In the genomic region with DNA sequence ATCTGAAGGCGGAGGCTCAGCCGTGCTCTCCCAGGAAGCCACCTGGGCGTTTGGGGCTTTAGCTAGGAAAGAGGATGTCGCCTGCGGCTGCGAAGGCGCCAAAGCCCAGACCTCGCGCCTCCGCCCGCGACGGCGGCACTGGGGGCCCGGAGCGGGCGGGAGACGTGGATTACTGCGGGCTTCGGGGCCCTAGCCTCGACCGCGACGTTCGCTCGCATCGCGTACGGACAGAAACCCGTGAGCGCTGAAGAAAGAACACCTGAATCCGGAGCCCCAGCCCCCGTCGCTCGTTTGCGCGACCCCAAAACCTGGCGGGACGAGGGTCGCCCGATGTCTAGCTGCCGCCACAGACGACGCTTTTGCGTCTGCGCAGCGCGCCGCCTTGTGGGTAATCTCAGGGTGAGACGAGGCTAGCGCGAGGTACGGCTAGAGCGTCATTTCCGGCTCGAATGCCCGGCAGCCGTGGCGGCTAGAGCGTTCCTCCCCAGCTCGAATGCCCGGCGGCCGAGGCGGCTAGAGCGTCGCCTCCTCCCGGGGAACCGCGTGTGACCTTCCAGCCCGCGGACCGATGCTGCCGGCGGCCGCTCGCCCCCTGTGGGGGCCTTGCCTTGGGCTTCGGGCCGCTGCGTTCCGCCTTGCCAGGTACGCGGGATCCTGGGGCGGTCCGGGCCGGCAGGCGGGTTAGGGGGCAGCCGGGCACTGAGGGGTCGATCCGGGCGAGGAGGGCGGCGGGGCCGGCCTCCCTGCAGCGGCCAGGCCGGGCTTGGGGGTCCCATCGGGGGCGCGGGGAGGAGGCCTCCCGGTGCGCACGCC, we compare ENCODE assay signal across 1 cellular context.
TF ChIP-seq lines count a peak whose summit lies in the region.

A gene (plus strand): TSS at position 434 of the 813 bp plus-strand sequence. CDS start 135 bp downstream, at position 569.

TF ChIP-seq in HEK293, 187 proteins besides CTCF, POLR2A, EP300 and RAD21 (continued from another document and continues in another):
- TF ChIP-seq, protein P1, sequence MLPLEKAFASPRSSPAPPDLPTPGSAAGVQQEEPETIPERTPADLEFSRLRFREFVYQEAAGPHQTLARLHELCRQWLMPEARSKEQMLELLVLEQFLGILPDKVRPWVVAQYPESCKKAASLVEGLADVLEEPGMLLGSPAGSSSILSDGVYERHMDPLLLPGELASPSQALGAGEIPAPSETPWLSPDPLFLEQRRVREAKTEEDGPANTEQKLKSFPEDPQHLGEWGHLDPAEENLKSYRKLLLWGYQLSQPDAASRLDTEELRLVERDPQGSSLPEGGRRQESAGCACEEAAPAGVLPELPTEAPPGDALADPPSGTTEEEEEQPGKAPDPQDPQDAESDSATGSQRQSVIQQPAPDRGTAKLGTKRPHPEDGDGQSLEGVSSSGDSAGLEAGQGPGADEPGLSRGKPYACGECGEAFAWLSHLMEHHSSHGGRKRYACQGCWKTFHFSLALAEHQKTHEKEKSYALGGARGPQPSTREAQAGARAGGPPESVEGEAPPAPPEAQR (tag by site-specific recombination; IDR thresholded peaks at IDR 0.05) = peak; percentile 80; the same call in 1 of the 2 replicates
- TF ChIP-seq ZNF274 (IDR thresholded peaks at IDR 0.05; ENCODE audit: low read length) (no peak), ZNF274 (tag by site-specific recombination; IDR thresholded peaks at IDR 0.05; ENCODE audit: borderline replicate concordance) (no peak), GLI2 (tag by site-specific recombination; IDR thresholded peaks at IDR 0.05; ENCODE audit: borderline replicate concordance, low read depth) (no peak), BCL11B (tag by site-specific recombination; IDR thresholded peaks at IDR 0.05; ENCODE audit: low read depth) (peak; percentile 68; the same call in 1 of the 2 replicates), ZNF521 (tag by site-specific recombination; IDR thresholded peaks at IDR 0.05) (no peak), ZSCAN30 (tag by site-specific recombination; IDR thresholded peaks at IDR 0.05) (peak; percentile 83; the same call in 1 of the 2 replicates), ZNF24 (tag by site-specific recombination; IDR thresholded peaks at IDR 0.05) (0 out of 2 replicates have a peak, but pooled peaks have one; percentile 46), ZNF830 (tag by site-specific recombination; IDR thresholded peaks at IDR 0.05; ENCODE audit: low read depth) (no peak), ZNF391 (tag by site-specific recombination; IDR thresholded peaks at IDR 0.05; ENCODE audit: borderline replicate concordance, low read depth) (no peak), ZFP69B (tag by site-specific recombination; IDR thresholded peaks at IDR 0.05) (no peak), ZNF777 (tag by site-specific recombination; IDR thresholded peaks at IDR 0.05; ENCODE audit: borderline replicate concordance) (0 out of 2 replicates have a peak, but pooled peaks have one; percentile 37), ZNF596 (tag by site-specific recombination; IDR thresholded peaks at IDR 0.05) (peak; percentile 50; the same call in 1 of the 2 replicates), ZNF530 (tag by site-specific recombination; IDR thresholded peaks at IDR 0.05; ENCODE audit: low read depth) (no peak), ZFHX2 (tag by site-specific recombination; conservative IDR thresholded peaks at IDR 0.05) (peak; percentile 17; the same call in 1 of the 2 replicates), GLIS2 (tag by site-specific recombination; IDR thresholded peaks at IDR 0.05) (peak; percentile 91), MEIS1 (CRISPR knock-in tag; IDR thresholded peaks at IDR 0.05; ENCODE audit: borderline replicate concordance) (no peak), SCRT2 (tag by site-specific recombination; IDR thresholded peaks at IDR 0.05) (no peak), HOXA7 (CRISPR knock-in tag; IDR thresholded peaks at IDR 0.05; ENCODE audit: borderline replicate concordance) (no peak), ZNF324 (tag by site-specific recombination; IDR thresholded peaks at IDR 0.05) (peak; percentile 91), ZNF248 (tag by site-specific recombination; IDR thresholded peaks at IDR 0.05) (no peak), ZNF404 (tag by site-specific recombination; IDR thresholded peaks at IDR 0.05) (no peak), ZNF555 (tag by site-specific recombination; conservative IDR thresholded peaks at IDR 0.05) (no peak), ZNF121 (tag by site-specific recombination; IDR thresholded peaks at IDR 0.05) (no peak), SP3 (tag by site-specific recombination; IDR thresholded peaks at IDR 0.05) (peak; percentile 77), ZNF623 (tag by site-specific recombination; IDR thresholded peaks at IDR 0.05) (no peak), MYNN (tag by site-specific recombination; IDR thresholded peaks at IDR 0.05; ENCODE audit: borderline replicate concordance) (no peak), EGR2 (tag by site-specific recombination; IDR thresholded peaks at IDR 0.05; ENCODE audit: low read depth) (no peak), ZNF624 (tag by site-specific recombination; IDR thresholded peaks at IDR 0.05) (no peak), ZNF302 (tag by site-specific recombination; IDR thresholded peaks at IDR 0.05; ENCODE audit: low read depth) (no peak), ZNF292 (tag by site-specific recombination; IDR thresholded peaks at IDR 0.05; ENCODE audit: borderline replicate concordance, low read depth) (no peak), ZNF114 (tag by site-specific recombination; IDR thresholded peaks at IDR 0.05) (no peak), ZNF76 (tag by site-specific recombination; IDR thresholded peaks at IDR 0.05; ENCODE audit: borderline replicate concordance, low read depth) (peak; percentile 96), ZNF677 (tag by site-specific recombination; IDR thresholded peaks at IDR 0.05) (peak; percentile 68), ZNF660 (tag by site-specific recombination; IDR thresholded peaks at IDR 0.05) (peak; percentile 91), ZNF366 (tag by site-specific recombination; conservative IDR thresholded peaks at IDR 0.05) (no peak), GFI1B (tag by site-specific recombination; IDR thresholded peaks at IDR 0.05) (no peak)
- TF ChIP-seq, protein P2, sequence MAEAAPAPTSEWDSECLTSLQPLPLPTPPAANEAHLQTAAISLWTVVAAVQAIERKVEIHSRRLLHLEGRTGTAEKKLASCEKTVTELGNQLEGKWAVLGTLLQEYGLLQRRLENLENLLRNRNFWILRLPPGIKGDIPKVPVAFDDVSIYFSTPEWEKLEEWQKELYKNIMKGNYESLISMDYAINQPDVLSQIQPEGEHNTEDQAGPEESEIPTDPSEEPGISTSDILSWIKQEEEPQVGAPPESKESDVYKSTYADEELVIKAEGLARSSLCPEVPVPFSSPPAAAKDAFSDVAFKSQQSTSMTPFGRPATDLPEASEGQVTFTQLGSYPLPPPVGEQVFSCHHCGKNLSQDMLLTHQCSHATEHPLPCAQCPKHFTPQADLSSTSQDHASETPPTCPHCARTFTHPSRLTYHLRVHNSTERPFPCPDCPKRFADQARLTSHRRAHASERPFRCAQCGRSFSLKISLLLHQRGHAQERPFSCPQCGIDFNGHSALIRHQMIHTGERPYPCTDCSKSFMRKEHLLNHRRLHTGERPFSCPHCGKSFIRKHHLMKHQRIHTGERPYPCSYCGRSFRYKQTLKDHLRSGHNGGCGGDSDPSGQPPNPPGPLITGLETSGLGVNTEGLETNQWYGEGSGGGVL (tag by site-specific recombination; IDR thresholded peaks at IDR 0.05) = peak; percentile 17; the same call in 1 of the 2 replicates
- TF ChIP-seq, protein P3, sequence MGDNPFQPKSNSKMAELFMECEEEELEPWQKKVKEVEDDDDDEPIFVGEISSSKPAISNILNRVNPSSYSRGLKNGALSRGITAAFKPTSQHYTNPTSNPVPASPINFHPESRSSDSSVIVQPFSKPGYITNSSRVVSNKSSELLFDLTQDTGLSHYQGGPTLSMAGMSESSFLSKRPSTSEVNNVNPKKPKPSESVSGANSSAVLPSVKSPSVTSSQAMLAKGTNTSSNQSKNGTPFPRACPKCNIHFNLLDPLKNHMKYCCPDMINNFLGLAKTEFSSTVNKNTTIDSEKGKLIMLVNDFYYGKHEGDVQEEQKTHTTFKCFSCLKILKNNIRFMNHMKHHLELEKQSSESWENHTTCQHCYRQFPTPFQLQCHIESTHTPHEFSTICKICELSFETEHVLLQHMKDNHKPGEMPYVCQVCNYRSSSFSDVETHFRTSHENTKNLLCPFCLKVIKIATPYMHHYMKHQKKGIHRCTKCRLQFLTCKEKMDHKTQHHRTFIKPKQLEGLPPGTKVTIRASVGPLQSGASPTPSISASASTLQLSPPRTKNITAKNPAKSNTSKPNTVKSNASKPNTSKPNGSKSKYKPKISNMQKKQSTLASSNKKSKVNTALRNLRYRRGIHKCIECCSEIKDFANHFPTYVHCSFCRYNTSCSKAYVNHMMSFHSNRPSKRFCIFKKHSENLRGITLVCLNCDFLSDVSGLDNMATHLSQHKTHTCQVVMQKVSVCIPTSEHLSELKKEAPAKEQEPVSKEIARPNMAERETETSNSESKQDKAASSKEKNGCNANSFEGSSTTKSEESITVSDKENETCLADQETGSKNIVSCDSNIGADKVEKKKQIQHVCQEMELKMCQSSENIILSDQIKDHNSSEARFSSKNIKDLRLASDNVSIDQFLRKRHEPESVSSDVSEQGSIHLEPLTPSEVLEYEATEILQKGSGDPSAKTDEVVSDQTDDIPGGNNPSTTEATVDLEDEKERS (tag by site-specific recombination; IDR thresholded peaks at IDR 0.05) = no peak
- TF ChIP-seq, protein P4, sequence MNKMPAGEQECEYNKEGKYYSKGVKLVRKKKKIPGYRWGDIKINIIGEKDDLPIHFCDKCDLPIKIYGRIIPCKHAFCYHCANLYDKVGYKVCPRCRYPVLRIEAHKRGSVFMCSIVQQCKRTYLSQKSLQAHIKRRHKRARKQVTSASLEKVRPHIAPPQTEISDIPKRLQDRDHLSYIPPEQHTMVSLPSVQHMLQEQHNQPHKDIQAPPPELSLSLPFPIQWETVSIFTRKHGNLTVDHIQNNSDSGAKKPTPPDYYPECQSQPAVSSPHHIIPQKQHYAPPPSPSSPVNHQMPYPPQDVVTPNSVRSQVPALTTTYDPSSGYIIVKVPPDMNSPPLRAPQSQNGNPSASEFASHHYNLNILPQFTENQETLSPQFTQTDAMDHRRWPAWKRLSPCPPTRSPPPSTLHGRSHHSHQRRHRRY (tag by site-specific recombination; IDR thresholded peaks at IDR 0.05) = no peak
- TF ChIP-seq, protein P5, sequence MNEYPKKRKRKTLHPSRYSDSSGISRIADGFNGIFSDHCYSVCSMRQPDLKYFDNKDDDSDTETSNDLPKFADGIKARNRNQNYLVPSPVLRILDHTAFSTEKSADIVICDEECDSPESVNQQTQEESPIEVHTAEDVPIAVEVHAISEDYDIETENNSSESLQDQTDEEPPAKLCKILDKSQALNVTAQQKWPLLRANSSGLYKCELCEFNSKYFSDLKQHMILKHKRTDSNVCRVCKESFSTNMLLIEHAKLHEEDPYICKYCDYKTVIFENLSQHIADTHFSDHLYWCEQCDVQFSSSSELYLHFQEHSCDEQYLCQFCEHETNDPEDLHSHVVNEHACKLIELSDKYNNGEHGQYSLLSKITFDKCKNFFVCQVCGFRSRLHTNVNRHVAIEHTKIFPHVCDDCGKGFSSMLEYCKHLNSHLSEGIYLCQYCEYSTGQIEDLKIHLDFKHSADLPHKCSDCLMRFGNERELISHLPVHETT (tag by site-specific recombination; IDR thresholded peaks at IDR 0.05) = peak; percentile 88
- TF ChIP-seq, protein P6, sequence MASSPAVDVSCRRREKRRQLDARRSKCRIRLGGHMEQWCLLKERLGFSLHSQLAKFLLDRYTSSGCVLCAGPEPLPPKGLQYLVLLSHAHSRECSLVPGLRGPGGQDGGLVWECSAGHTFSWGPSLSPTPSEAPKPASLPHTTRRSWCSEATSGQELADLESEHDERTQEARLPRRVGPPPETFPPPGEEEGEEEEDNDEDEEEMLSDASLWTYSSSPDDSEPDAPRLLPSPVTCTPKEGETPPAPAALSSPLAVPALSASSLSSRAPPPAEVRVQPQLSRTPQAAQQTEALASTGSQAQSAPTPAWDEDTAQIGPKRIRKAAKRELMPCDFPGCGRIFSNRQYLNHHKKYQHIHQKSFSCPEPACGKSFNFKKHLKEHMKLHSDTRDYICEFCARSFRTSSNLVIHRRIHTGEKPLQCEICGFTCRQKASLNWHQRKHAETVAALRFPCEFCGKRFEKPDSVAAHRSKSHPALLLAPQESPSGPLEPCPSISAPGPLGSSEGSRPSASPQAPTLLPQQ (tag by site-specific recombination; IDR thresholded peaks at IDR 0.05) = peak; percentile 54; the same call in 1 of the 2 replicates
- TF ChIP-seq, protein P7, sequence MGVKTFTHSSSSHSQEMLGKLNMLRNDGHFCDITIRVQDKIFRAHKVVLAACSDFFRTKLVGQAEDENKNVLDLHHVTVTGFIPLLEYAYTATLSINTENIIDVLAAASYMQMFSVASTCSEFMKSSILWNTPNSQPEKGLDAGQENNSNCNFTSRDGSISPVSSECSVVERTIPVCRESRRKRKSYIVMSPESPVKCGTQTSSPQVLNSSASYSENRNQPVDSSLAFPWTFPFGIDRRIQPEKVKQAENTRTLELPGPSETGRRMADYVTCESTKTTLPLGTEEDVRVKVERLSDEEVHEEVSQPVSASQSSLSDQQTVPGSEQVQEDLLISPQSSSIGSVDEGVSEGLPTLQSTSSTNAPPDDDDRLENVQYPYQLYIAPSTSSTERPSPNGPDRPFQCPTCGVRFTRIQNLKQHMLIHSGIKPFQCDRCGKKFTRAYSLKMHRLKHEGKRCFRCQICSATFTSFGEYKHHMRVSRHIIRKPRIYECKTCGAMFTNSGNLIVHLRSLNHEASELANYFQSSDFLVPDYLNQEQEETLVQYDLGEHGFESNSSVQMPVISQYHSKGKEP (tag by site-specific recombination; IDR thresholded peaks at IDR 0.05) = no peak
- TF ChIP-seq, protein P8, sequence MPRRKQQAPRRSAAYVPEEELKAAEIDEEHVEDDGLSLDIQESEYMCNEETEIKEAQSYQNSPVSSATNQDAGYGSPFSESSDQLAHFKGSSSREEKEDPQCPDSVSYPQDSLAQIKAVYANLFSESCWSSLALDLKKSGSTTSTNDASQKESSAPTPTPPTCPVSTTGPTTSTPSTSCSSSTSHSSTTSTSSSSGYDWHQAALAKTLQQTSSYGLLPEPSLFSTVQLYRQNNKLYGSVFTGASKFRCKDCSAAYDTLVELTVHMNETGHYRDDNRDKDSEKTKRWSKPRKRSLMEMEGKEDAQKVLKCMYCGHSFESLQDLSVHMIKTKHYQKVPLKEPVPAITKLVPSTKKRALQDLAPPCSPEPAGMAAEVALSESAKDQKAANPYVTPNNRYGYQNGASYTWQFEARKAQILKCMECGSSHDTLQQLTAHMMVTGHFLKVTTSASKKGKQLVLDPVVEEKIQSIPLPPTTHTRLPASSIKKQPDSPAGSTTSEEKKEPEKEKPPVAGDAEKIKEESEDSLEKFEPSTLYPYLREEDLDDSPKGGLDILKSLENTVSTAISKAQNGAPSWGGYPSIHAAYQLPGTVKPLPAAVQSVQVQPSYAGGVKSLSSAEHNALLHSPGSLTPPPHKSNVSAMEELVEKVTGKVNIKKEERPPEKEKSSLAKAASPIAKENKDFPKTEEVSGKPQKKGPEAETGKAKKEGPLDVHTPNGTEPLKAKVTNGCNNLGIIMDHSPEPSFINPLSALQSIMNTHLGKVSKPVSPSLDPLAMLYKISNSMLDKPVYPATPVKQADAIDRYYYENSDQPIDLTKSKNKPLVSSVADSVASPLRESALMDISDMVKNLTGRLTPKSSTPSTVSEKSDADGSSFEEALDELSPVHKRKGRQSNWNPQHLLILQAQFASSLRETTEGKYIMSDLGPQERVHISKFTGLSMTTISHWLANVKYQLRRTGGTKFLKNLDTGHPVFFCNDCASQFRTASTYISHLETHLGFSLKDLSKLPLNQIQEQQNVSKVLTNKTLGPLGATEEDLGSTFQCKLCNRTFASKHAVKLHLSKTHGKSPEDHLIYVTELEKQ (tag by site-specific recombination; IDR thresholded peaks at IDR 0.05; ENCODE audit: borderline replicate concordance) = no peak
